Comparison of ENCODE assay signal across 8 cellular contexts in genomic region chr16:66344533-66345145, GRCh38. TPM values are rescaled to one million over a fixed set of nuclear protein-coding genes. Genes with fewer than 3 reads are reported as not detected.
A peak's percentile ranks its signal among the peaks of the same experiment; 100 is the strongest.
DNase-seq lines count a peak whose midpoint lies in the region; ATAC-seq, FAIRE-seq and TF ChIP-seq lines count a peak whose summit lies in the region.

No MANE protein-coding gene starts in this region.

- no peak overlapping the region for H3K18ac ChIP-seq in mesendoderm (ENCODE audit: low read length)

- H3K79me2 ChIP-seq in DOHH2 (ENCODE audit: control insufficient read depth, low read length) (no peaks in the 10 kb centered on the region), mesendoderm (ENCODE audit: control insufficient read depth, insufficient read depth, low read length) (no peaks in the 10 kb centered on the region)

- H3K79me1 ChIP-seq in mesendoderm (ENCODE audit: low read length), result no peaks in the 10 kb centered on the region

- no peak overlapping the region for H3K4me3 ChIP-seq in DOHH2 (ENCODE audit: low read length)
- no peak overlapping the region for H3K4me3 ChIP-seq in brain microvascular endothelial cell (ENCODE audit: low read depth, low read length)
- H3K4me3 ChIP-seq in lower lobe of right lung, result no peak overlapping the region
- no peak overlapping the region for H3K4me3 ChIP-seq in upper lobe of left lung
- no peak overlapping the region for H3K4me3 ChIP-seq in mesendoderm (ENCODE audit: low read length)

- ATAC-seq in lower lobe of right lung, result peak in 1 of 2 donors; percentile 57
- peak; percentile 45 to 46 for ATAC-seq in upper lobe of left lung (ENCODE audit: low FRiP score in 2 of 2)
- no peak for ATAC-seq in GM21526 (IDR thresholded peaks at IDR 0.05; ENCODE audit: low FRiP score, unreplicated experiment)

- intact Hi-C loops in lower lobe of right lung (cut with DNase I), result no loop called here

- no peaks in the 10 kb centered on the region for H3F3A ChIP-seq in DOHH2 (ENCODE audit: control insufficient read depth, insufficient read depth)

- H2BK5ac ChIP-seq in mesendoderm (ENCODE audit: low read length), result no peak overlapping the region

- no peak overlapping the region for H4K8ac ChIP-seq in mesendoderm (ENCODE audit: low read depth, low read length)

- TF ChIP-seq EP300 in upper lobe of left lung (IDR thresholded peaks at IDR 0.05), result no peak

- no peak overlapping the region for H3K4ac ChIP-seq in mesendoderm (ENCODE audit: low read depth, low read length)

- H3K9me3 ChIP-seq in DOHH2 (ENCODE audit: control insufficient read depth, insufficient read depth, low read length), result no peaks in the 10 kb centered on the region
- H3K9me3 ChIP-seq in lower lobe of right lung, result no peaks in the 10 kb centered on the region
- no peaks in the 10 kb centered on the region for H3K9me3 ChIP-seq in upper lobe of left lung

- no peaks in the 10 kb centered on the region for H4K20me1 ChIP-seq in DOHH2 (ENCODE audit: control insufficient read depth, insufficient read depth, low read depth, low read length)

- FAIRE-seq in A204.1 (lab: Jason Lieb, UNC), result peak; percentile 91

- H3K4me1 ChIP-seq in DOHH2 (ENCODE audit: control insufficient read depth, low read length) (no peaks in the 10 kb centered on the region), lower lobe of right lung (no peaks in the 10 kb centered on the region), upper lobe of left lung (no peaks in the 10 kb centered on the region), mesendoderm (ENCODE audit: control insufficient read depth, low read depth, low read length) (no peaks in the 10 kb centered on the region)

- no peak overlapping the region for H2AK5ac ChIP-seq in mesendoderm (ENCODE audit: low read length)

- DNase-seq in NCI-H748 treated with DMSO at 0.1 percent for 48 hours (lab: John Stamatoyannopoulos, UW) (peak; percentile 26), brain microvascular endothelial cell (peak; percentile 45), lower lobe of right lung (no peak), upper lobe of left lung (no peak), mesendoderm (no peak)

- H4K5ac ChIP-seq in mesendoderm (ENCODE audit: low read length), result no peak overlapping the region

- no peak overlapping the region for H3K4me2 ChIP-seq in DOHH2 (ENCODE audit: low read length)
- H3K4me2 ChIP-seq in mesendoderm (ENCODE audit: low read length), result no peak overlapping the region

- no peak overlapping the region for H2BK15ac ChIP-seq in mesendoderm (replicated peaks; ENCODE audit: low read depth)

- TF ChIP-seq CTCF in DOHH2 (IDR thresholded peaks at IDR 0.05; ENCODE audit: low read depth, low read length, poor library complexity, severe bottlenecking) (peak; percentile 74), brain microvascular endothelial cell (IDR thresholded peaks at IDR 0.05; ENCODE audit: low read depth, low read length, missing control alignments) (peak; percentile 67), lower lobe of right lung (IDR thresholded peaks at IDR 0.05) (peak; percentile 78), upper lobe of left lung (IDR thresholded peaks at IDR 0.05) (peak; percentile 36 to 79 (median 59))

- H3K9ac ChIP-seq in mesendoderm (ENCODE audit: low read length), result no peak overlapping the region

- 39 to 71% methylated on average over 5 to 14 of the region's 14 CpGs for WGBS in upper lobe of left lung, 2 donors
- WGBS in mesendoderm (ENCODE audit: extremely low coverage, insufficient coverage, low lambda C conversion rate), result no CpG with 5 or more reads among the region's 14 CpGs

- H3K23ac ChIP-seq in mesendoderm (ENCODE audit: low read length), result no peak overlapping the region

- no peak overlapping the region for H3K56ac ChIP-seq in mesendoderm (ENCODE audit: low read length)

- H2BK120ac ChIP-seq in mesendoderm (ENCODE audit: low read depth, low read length), result no peak overlapping the region

- H3K36me3 ChIP-seq in DOHH2 (ENCODE audit: control insufficient read depth, low read length), result no peaks in the 10 kb centered on the region
- H3K36me3 ChIP-seq in brain microvascular endothelial cell (replicated peaks), result no peaks in the 10 kb centered on the region
- H3K36me3 ChIP-seq in lower lobe of right lung, result no peaks in the 10 kb centered on the region
- no peaks in the 10 kb centered on the region for H3K36me3 ChIP-seq in upper lobe of left lung
- H3K36me3 ChIP-seq in mesendoderm (ENCODE audit: control insufficient read depth, insufficient read depth, low read length), result no peaks in the 10 kb centered on the region

- H3K9me2 ChIP-seq in DOHH2 (replicated peaks; ENCODE audit: control insufficient read depth, low read length), result no peaks in the 10 kb centered on the region

- in situ Hi-C loops in brain microvascular endothelial cell (cut with HindIII; ENCODE audit: low pct_ligation_motif_present, low sequenced_read_pairs), result no loop called here

- H3K27ac ChIP-seq in DOHH2 (ENCODE audit: low read depth, low read length), result no peak overlapping the region
- H3K27ac ChIP-seq in brain microvascular endothelial cell, result no peak overlapping the region
- no peak overlapping the region for H3K27ac ChIP-seq in lower lobe of right lung
- H3K27ac ChIP-seq in upper lobe of left lung, result no peak overlapping the region
- H3K27ac ChIP-seq in mesendoderm (ENCODE audit: low read depth, low read length), result no peak overlapping the region

- TF ChIP-seq POLR2A in upper lobe of left lung (IDR thresholded peaks at IDR 0.05), result no peak

- 0 out of 2 replicates have a peak, but pooled peaks cover 4% of the 10 kb centered on the region for H3K27me3 ChIP-seq in DOHH2 (ENCODE audit: control insufficient read depth, low read length)
- peaks cover 6% of the 10 kb centered on the region for H3K27me3 ChIP-seq in brain microvascular endothelial cell (replicated peaks)
- no peaks in the 10 kb centered on the region for H3K27me3 ChIP-seq in lower lobe of right lung (ENCODE audit: low read depth)
- H3K27me3 ChIP-seq in upper lobe of left lung, result no peaks in the 10 kb centered on the region
- no peaks in the 10 kb centered on the region for H3K27me3 ChIP-seq in mesendoderm (ENCODE audit: insufficient read depth, low read length, poor library complexity)

RNA-seq across cellular contexts. Expression of gene CDH5, which starts 21.9 kb away (rescaled TPM):
- total RNA-seq in lower lobe of right lung (128 TPM), upper lobe of left lung (100 to 1,000 TPM in 3 of 6 donors, 10 to 100 TPM in 3; 54.5 to 146 (median 89.8) TPM)
- polyA plus RNA-seq in mesendoderm (2013, experiment 1 of 2), result 0.06 TPM
- polyA plus RNA-seq in mesendoderm (2013, experiment 2 of 2), result 0.07 TPM

Comparison
In these comparisons a context has a peak if more than half of its experiments do, and no peak if none do; other contexts are left out.
1. DNase-seq: peak in NCI-H748 treated with DMSO at 0.1 percent for 48 hours (single experiment) and brain microvascular endothelial cell (single experiment); none in lower lobe of right lung (single experiment), upper lobe of left lung (0 of 2) and mesendoderm (single experiment).
2. Peak in every context shown above with its lines, with median percentiles within 50 percentile points of each other: CTCF ChIP-seq.